ENCODE assay signal across 8 cellular contexts in the genomic region with DNA sequence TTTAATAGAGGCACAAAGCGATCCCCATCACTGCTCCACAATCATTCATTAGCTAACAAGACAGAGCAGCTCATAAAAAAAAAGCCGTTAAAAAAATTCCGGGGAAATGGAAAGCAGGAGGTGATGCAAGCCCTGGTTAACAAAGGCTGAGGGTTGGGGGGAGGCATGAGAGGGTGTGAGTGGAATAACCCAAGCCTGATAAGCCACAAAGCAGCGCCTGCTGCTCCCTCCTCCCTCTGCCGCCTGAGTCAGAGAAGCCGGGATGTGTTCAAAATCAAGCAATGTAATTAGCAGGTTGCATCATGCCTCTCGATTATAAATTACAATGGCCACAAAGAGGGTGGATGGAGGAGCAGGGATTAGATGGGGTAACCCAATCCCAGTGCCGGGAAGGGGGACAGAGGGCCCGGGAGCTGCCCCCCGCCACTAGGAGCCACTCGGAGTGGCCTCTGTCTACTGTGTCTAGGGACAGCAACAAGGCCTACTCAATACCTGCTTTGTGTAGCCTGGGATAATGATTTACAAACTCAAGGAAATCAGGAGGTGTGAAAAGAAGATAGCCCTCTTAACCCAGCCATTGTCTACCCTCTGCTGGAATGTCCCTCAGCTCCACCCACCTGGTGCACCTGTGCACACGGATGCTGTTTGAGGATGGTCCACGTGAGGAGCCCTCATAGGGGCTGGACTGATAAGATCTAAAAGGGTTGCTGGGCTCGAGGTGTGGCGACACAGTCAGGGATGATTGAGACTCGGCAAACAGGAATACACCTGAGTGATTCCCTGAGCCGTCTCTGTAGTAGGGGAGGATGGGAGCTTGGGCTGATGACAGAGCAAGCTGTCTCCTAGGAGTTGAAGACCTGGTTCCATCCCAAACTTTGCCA.
DNase-seq lines count a peak whose midpoint lies in the region; ATAC-seq and TF ChIP-seq lines count a peak whose summit lies in the region.

No MANE protein-coding gene starts in this region.

- intact Hi-C loops in left ventricle myocardium superior (cut with micrococcal nuclease), result no loop called here
- intact Hi-C loops in CD4-positive, alpha-beta memory T cell (cut with micrococcal nuclease), result no loop called here

- ATAC-seq in SK-N-SH treated with all-trans-retinoic acid at 6 μM for 48 hours (0 out of 3 replicates have a peak, but pooled peaks have one; percentile 7), left ventricle myocardium superior (peak; percentile 54), HG03565 (IDR thresholded peaks at IDR 0.05; ENCODE audit: unreplicated experiment) (no peak), HG03135 (IDR thresholded peaks at IDR 0.05; ENCODE audit: unreplicated experiment) (no peak)

- peaks cover 23% of the 10 kb centered on the region for H3K4me1 ChIP-seq in CD4-positive, alpha-beta memory T cell (ENCODE audit: insufficient read depth, low read length)

- no peaks in the 10 kb centered on the region for H3K36me3 Mint-ChIP-seq in CD4-positive, alpha-beta memory T cell

- DNase-seq in DMS153 (lab: John Stamatoyannopoulos, UW) (peak; percentile 79), NB4 (ENCODE audit: low read depth) (peak; percentile 98), left ventricle myocardium superior (no peak), stromal cell of bone marrow (ENCODE audit: low read depth) (peak; percentile 73)
- DNase-seq in CD4-positive, alpha-beta memory T cell, result no peak

- H3K27ac Mint-ChIP-seq in CD4-positive, alpha-beta memory T cell, result peak overlapping the region in 1 of 7 donors; percentile 68

- TF ChIP-seq CTCF in NB4 (IDR thresholded peaks at IDR 0.05; ENCODE audit: low read depth, low read length), result no peak

- no peaks in the 10 kb centered on the region for H3K36me3 ChIP-seq in CD4-positive, alpha-beta memory T cell (ENCODE audit: insufficient read depth, low read length)

- no peaks in the 10 kb centered on the region for H3K9me3 ChIP-seq in CD4-positive, alpha-beta memory T cell (ENCODE audit: control insufficient read depth in 1 of 2, low read length in 2 of 2)

- peaks cover 9 to 40% (median 23%) of the 10 kb centered on the region in 4 donors for H3K4me1 Mint-ChIP-seq in CD4-positive, alpha-beta memory T cell

- H3K27me3 ChIP-seq in CD4-positive, alpha-beta memory T cell (ENCODE audit: insufficient read depth, low read length), result no peaks in the 10 kb centered on the region

- no peaks in the 10 kb centered on the region for H3K27me3 Mint-ChIP-seq in CD4-positive, alpha-beta memory T cell

- no peak overlapping the region for H3K27ac ChIP-seq in CD4-positive, alpha-beta memory T cell (ENCODE audit: low read depth, low read length)

- CTCF ChIA-PET in CD4-positive, alpha-beta memory T cell (lab: Charles Lee; ENCODE audit: partially characterized antibody), result interaction anchor here (1.0 kb wide), 1 partner anchor 11 kb away, joined by 3 read pairs; no protein-coding TSS in a partner anchor

- H3K4me3 Mint-ChIP-seq in CD4-positive, alpha-beta memory T cell, result no peak overlapping the region

- no peak overlapping the region for H3K4me3 ChIP-seq in NB4 (ENCODE audit: low read depth, low read length)
- no peak overlapping the region for H3K4me3 ChIP-seq in CD4-positive, alpha-beta memory T cell (ENCODE audit: low read length in 2 of 2)

- H3K9me3 Mint-ChIP-seq in CD4-positive, alpha-beta memory T cell, result no peaks in the 10 kb centered on the region

- TF ChIP-seq POLR2A in NB4 (IDR thresholded peaks at IDR 0.05; ENCODE audit: extremely low read depth, insufficient read length), result no peak

- POLR2A ChIA-PET in CD4-positive, alpha-beta memory T cell (lab: Charles Lee; ENCODE audit: partially characterized antibody), result no interaction called here

TF ChIP-seq in SK-N-SH treated with all-trans-retinoic acid at 6 μM for 48 hours, 23 proteins besides CTCF, POLR2A, EP300 and RAD21:
- TF ChIP-seq GLIS3 (CRISPR knock-in tag; IDR thresholded peaks at IDR 0.05) (no peak), TCF4 (CRISPR knock-in tag; IDR thresholded peaks at IDR 0.05; ENCODE audit: borderline replicate concordance) (no peak), ZFP30 (CRISPR knock-in tag; IDR thresholded peaks at IDR 0.05) (no peak), ZFP3 (CRISPR knock-in tag; IDR thresholded peaks at IDR 0.05) (no peak), TOX (CRISPR knock-in tag; IDR thresholded peaks at IDR 0.05; ENCODE audit: borderline replicate concordance) (no peak), ZNF8 (CRISPR knock-in tag; IDR thresholded peaks at IDR 0.05) (no peak), BACH2 (CRISPR knock-in tag; IDR thresholded peaks at IDR 0.05; ENCODE audit: borderline replicate concordance) (no peak), ZC3H10 (CRISPR knock-in tag; IDR thresholded peaks at IDR 0.05) (no peak), ZNF70 (CRISPR knock-in tag; IDR thresholded peaks at IDR 0.05) (no peak), OSR1 (CRISPR knock-in tag; IDR thresholded peaks at IDR 0.05) (no peak), SNAI2 (CRISPR knock-in tag; IDR thresholded peaks at IDR 0.05) (no peak), CSDC2 (CRISPR knock-in tag; IDR thresholded peaks at IDR 0.05) (no peak)
- TF ChIP-seq, protein P1, sequence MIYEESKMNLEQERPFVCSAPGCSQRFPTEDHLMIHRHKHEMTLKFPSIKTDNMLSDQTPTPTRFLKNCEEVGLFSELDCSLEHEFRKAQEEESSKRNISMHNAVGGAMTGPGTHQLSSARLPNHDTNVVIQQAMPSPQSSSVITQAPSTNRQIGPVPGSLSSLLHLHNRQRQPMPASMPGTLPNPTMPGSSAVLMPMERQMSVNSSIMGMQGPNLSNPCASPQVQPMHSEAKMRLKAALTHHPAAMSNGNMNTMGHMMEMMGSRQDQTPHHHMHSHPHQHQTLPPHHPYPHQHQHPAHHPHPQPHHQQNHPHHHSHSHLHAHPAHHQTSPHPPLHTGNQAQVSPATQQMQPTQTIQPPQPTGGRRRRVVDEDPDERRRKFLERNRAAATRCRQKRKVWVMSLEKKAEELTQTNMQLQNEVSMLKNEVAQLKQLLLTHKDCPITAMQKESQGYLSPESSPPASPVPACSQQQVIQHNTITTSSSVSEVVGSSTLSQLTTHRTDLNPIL (CRISPR knock-in tag; IDR thresholded peaks at IDR 0.05; ENCODE audit: low read depth), result no peak
- TF ChIP-seq, protein P2, sequence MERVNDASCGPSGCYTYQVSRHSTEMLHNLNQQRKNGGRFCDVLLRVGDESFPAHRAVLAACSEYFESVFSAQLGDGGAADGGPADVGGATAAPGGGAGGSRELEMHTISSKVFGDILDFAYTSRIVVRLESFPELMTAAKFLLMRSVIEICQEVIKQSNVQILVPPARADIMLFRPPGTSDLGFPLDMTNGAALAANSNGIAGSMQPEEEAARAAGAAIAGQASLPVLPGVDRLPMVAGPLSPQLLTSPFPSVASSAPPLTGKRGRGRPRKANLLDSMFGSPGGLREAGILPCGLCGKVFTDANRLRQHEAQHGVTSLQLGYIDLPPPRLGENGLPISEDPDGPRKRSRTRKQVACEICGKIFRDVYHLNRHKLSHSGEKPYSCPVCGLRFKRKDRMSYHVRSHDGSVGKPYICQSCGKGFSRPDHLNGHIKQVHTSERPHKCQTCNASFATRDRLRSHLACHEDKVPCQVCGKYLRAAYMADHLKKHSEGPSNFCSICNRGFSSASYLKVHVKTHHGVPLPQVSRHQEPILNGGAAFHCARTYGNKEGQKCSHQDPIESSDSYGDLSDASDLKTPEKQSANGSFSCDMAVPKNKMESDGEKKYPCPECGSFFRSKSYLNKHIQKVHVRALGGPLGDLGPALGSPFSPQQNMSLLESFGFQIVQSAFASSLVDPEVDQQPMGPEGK (CRISPR knock-in tag; IDR thresholded peaks at IDR 0.05; ENCODE audit: borderline replicate concordance), result no peak
- TF ChIP-seq, protein P3, sequence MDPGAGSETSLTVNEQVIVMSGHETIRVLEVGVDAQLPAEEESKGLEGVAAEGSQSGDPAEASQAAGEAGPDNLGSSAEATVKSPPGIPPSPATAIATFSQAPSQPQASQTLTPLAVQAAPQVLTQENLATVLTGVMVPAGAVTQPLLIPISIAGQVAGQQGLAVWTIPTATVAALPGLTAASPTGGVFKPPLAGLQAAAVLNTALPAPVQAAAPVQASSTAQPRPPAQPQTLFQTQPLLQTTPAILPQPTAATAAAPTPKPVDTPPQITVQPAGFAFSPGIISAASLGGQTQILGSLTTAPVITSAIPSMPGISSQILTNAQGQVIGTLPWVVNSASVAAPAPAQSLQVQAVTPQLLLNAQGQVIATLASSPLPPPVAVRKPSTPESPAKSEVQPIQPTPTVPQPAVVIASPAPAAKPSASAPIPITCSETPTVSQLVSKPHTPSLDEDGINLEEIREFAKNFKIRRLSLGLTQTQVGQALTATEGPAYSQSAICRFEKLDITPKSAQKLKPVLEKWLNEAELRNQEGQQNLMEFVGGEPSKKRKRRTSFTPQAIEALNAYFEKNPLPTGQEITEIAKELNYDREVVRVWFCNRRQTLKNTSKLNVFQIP (CRISPR knock-in tag; IDR thresholded peaks at IDR 0.05; ENCODE audit: borderline replicate concordance, low read depth), result no peak

Comparison
In these comparisons a context has a peak if more than half of its experiments do, and no peak if none do; other contexts are left out.
1. DNase-seq: peak in DMS153 (single experiment), NB4 (single experiment) and stromal cell of bone marrow (single experiment); none in left ventricle myocardium superior (single experiment) and CD4-positive, alpha-beta memory T cell (0 of 5).
2. ATAC-seq: peak in SK-N-SH treated with all-trans-retinoic acid at 6 μM for 48 hours (single experiment) and left ventricle myocardium superior (single experiment); none in HG03565 (single experiment) and HG03135 (single experiment).